ENCODE assay signal across 8 cellular contexts in the genomic region with DNA sequence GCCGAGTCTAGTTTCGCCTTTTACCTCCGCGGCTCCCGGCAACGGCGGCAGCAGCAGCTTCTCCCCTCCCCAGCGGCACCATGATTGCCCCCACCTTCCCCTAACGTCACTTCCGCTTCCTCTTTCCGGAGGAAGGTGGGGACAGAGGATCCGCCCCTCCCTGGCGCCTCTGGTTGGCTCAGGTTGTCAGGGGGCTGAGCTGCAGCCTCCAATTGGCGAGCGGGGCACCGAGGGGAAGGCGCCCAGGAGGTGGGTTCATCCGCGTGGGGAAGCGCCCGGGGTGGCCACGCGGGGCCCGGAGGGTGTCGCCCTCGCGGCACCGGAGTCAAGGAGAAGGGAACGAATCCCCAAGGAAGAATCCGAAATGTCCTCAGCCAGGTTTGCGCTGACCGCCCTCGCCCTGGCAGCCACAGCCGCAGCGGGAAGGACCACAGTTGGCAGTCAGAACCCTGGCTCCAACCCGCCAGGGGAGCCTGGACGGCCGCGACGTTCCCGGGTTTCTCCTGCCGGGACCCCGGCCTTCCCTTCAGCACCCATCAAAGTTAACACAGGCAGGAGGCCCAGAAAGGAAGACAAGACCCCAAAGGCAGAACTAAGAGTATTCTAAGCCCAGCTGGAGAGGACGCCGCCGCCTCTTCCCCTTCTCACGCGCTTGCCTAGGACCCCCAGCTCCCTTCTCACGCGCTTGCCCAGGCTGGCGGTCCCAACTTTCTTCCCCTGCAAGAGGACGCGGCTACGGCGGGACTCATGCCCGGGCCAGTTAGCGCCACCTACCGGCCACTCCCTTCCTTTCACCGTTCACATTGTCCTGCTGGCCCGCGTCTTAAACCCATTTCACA. TPM values are rescaled to one million over a fixed set of nuclear protein-coding genes. Genes with fewer than 3 reads are reported as not detected.
DNase-seq lines count a peak whose midpoint lies in the region; ATAC-seq and TF ChIP-seq lines count a peak whose summit lies in the region.

Gene MTF1 (minus strand): TSS at position 86 of the 839 bp plus-strand sequence. CDS start 1,934 bp downstream, outside the sequence.

- peak within 1 kb of the TSS; percentile 89 for H3K27ac Mint-ChIP-seq in activated T-helper 2 cell treated with anti-CD3 and anti-CD28 coated beads, Interferon-gamma antibody, Interleukin-2, Interleukin-4, amounts not matched to agents 10 μg/mL and 5 μg/mL and 100 μg/mL, durations not matched to agents 14 hours and 24 hours and 36 hours
- H3K27ac Mint-ChIP-seq in nephron: peak within 1 kb of the TSS; percentile 77 to 95 (median 93)
- H3K27ac Mint-ChIP-seq in stimulated activated naive CD8-positive, alpha-beta T cell treated with anti-CD3 and anti-CD28 coated beads, Interleukin-15, Interleukin-2, amounts not matched to agents 100 ng/mL and 50 ng/mL, for 24 hours: peak within 1 kb of the TSS; percentile 97

- peaks cover 24% of the 10 kb centered on the region for H3K36me3 ChIP-seq in RWPE2 (ENCODE audit: low read depth)

- H3K27me3 ChIP-seq in RWPE2 (ENCODE audit: insufficient read depth, poor library complexity, severe bottlenecking): no peaks in the 10 kb centered on the region

- H3K4me1 ChIP-seq in RWPE2 (ENCODE audit: insufficient read depth, poor library complexity, severe bottlenecking): peaks cover 19% of the 10 kb centered on the region

- peaks cover 34% of the 10 kb centered on the region for H3K36me3 Mint-ChIP-seq in activated T-helper 2 cell treated with anti-CD3 and anti-CD28 coated beads, Interferon-gamma antibody, Interleukin-2, Interleukin-4, amounts not matched to agents 10 μg/mL and 5 μg/mL and 100 μg/mL, durations not matched to agents 14 hours and 24 hours and 36 hours (ENCODE audit: low read depth)
- H3K36me3 Mint-ChIP-seq in nephron (ENCODE audit: low read depth): peaks cover 34% of the 10 kb centered on the region
- H3K36me3 Mint-ChIP-seq in stimulated activated naive CD8-positive, alpha-beta T cell treated with anti-CD3 and anti-CD28 coated beads, Interleukin-15, Interleukin-2, amounts not matched to agents 100 ng/mL and 50 ng/mL, for 24 hours (ENCODE audit: low read depth): peaks cover 40% of the 10 kb centered on the region

- H3K9me3 Mint-ChIP-seq in activated T-helper 2 cell treated with anti-CD3 and anti-CD28 coated beads, Interferon-gamma antibody, Interleukin-2, Interleukin-4, amounts not matched to agents 10 μg/mL and 5 μg/mL and 100 μg/mL, durations not matched to agents 14 hours and 24 hours and 36 hours: no peaks in the 10 kb centered on the region
- no peaks in the 10 kb centered on the region for H3K9me3 Mint-ChIP-seq in nephron
- H3K9me3 Mint-ChIP-seq in stimulated activated naive CD8-positive, alpha-beta T cell treated with anti-CD3 and anti-CD28 coated beads, Interleukin-15, Interleukin-2, amounts not matched to agents 100 ng/mL and 50 ng/mL, for 24 hours: no peaks in the 10 kb centered on the region

- no peaks in the 10 kb centered on the region for H3K27me3 Mint-ChIP-seq in activated T-helper 2 cell treated with anti-CD3 and anti-CD28 coated beads, Interferon-gamma antibody, Interleukin-2, Interleukin-4, amounts not matched to agents 10 μg/mL and 5 μg/mL and 100 μg/mL, durations not matched to agents 14 hours and 24 hours and 36 hours (ENCODE audit: low read depth)
- no peaks in the 10 kb centered on the region for H3K27me3 Mint-ChIP-seq in nephron (ENCODE audit: low read depth)
- H3K27me3 Mint-ChIP-seq in stimulated activated naive CD8-positive, alpha-beta T cell treated with anti-CD3 and anti-CD28 coated beads, Interleukin-15, Interleukin-2, amounts not matched to agents 100 ng/mL and 50 ng/mL, for 24 hours: no peaks in the 10 kb centered on the region

- peak within 1 kb of the TSS; percentile 88 for H3K4me3 Mint-ChIP-seq in activated T-helper 2 cell treated with anti-CD3 and anti-CD28 coated beads, Interferon-gamma antibody, Interleukin-2, Interleukin-4, amounts not matched to agents 10 μg/mL and 5 μg/mL and 100 μg/mL, durations not matched to agents 14 hours and 24 hours and 36 hours (ENCODE audit: low read depth)
- peak within 1 kb of the TSS; percentile 97 to 99 (median 98) for H3K4me3 Mint-ChIP-seq in nephron
- peak within 1 kb of the TSS; percentile 91 for H3K4me3 Mint-ChIP-seq in stimulated activated naive CD8-positive, alpha-beta T cell treated with anti-CD3 and anti-CD28 coated beads, Interleukin-15, Interleukin-2, amounts not matched to agents 100 ng/mL and 50 ng/mL, for 24 hours

- peak within 1 kb of the TSS; percentile 56 for H3K27ac ChIP-seq in RWPE2 (ENCODE audit: poor library complexity, severe bottlenecking)

- peak; percentile 95 for ATAC-seq in RWPE2 (ENCODE audit: low read depth)

- H3K9me3 ChIP-seq in RWPE2 (ENCODE audit: severe bottlenecking): no peaks in the 10 kb centered on the region

- intact Hi-C loops in activated T-helper 2 cell treated with anti-CD3 and anti-CD28 coated beads, Interferon-gamma antibody, Interleukin-2, Interleukin-4, amounts not matched to agents 10 μg/mL and 5 μg/mL and 100 μg/mL, durations not matched to agents 14 hours and 24 hours and 36 hours (cut with micrococcal nuclease): loop anchor here (1.0 to 2.0 kb wide), 3 partner anchors 48 to 169 kb away; partner anchors contain the start of gene YRDC

- DNase-seq in ELR (ENCODE audit: low read depth) (peak; percentile 98), H4 (ENCODE audit: low spot score) (peak; percentile 95), LoVo (ENCODE audit: low spot score) (peak; percentile 96), RWPE2 (ENCODE audit: low spot score) (peak; percentile 97), fibroblast of pulmonary artery (ENCODE audit: low read depth) (peak; percentile 97)
- DNase-seq in activated T-helper 2 cell treated with anti-CD3 and anti-CD28 coated beads, Interferon-gamma antibody, Interleukin-2, Interleukin-4, amounts not matched to agents 10 μg/mL and 5 μg/mL and 100 μg/mL, durations not matched to agents 14 hours and 24 hours and 36 hours (ENCODE audit: low spot score): peak; percentile 96

- peak; percentile 95 for TF ChIP-seq CTCF in RWPE2 (IDR thresholded peaks at IDR 0.05; ENCODE audit: poor library complexity, severe bottlenecking)
- TF ChIP-seq CTCF in fibroblast of pulmonary artery (IDR thresholded peaks at IDR 0.05; ENCODE audit: low read length, missing control alignments): peak; percentile 77
- peak; percentile 85 to 90 (median 86) for TF ChIP-seq CTCF in nephron (IDR thresholded peaks at IDR 0.05; ENCODE audit: unreplicated experiment in 3 of 3)

- H3K4me3 ChIP-seq in RWPE2 (ENCODE audit: severe bottlenecking) (peak within 1 kb of the TSS; percentile 95), fibroblast of pulmonary artery (replicated peaks; ENCODE audit: low read depth, low read length) (peak within 1 kb of the TSS; percentile 87)

- peaks cover 26% of the 10 kb centered on the region for H3K4me1 Mint-ChIP-seq in activated T-helper 2 cell treated with anti-CD3 and anti-CD28 coated beads, Interferon-gamma antibody, Interleukin-2, Interleukin-4, amounts not matched to agents 10 μg/mL and 5 μg/mL and 100 μg/mL, durations not matched to agents 14 hours and 24 hours and 36 hours (ENCODE audit: low read depth)
- H3K4me1 Mint-ChIP-seq in nephron: peaks cover 24% of the 10 kb centered on the region
- peaks cover 44% of the 10 kb centered on the region for H3K4me1 Mint-ChIP-seq in stimulated activated naive CD8-positive, alpha-beta T cell treated with anti-CD3 and anti-CD28 coated beads, Interleukin-15, Interleukin-2, amounts not matched to agents 100 ng/mL and 50 ng/mL, for 24 hours (ENCODE audit: low read depth)

RNA-seq across cellular contexts. Expression of gene MTF1, which starts in this region (rescaled TPM):
- total RNA-seq in H4 (2014; rRNA removed; shearing (Covaris generic)): 2.0 TPM in 2 replicates
- 24.8 and 27.8 TPM in 2 replicates for total RNA-seq in activated T-helper 2 cell treated with anti-CD3 and anti-CD28 coated beads, Interferon-gamma antibody, Interleukin-2, Interleukin-4, amounts not matched to agents 10 μg/mL and 5 μg/mL and 100 μg/mL, durations not matched to agents 14 hours and 24 hours and 36 hours

Comparison
In these comparisons a context has a peak if more than half of its experiments do, and no peak if none do; other contexts are left out.
1. Peak in every context shown above with its lines: DNase-seq, ATAC-seq, H3K4me3 ChIP-seq and H3K27ac ChIP-seq.